ENCODE assay signal across 8 cellular contexts in genomic region chr2:148658807-148659722, GRCh38. TPM values are rescaled to one million over a fixed set of nuclear protein-coding genes. Genes with fewer than 3 reads are reported as not detected.
DNase-seq lines count a peak whose midpoint lies in the region; ATAC-seq and TF ChIP-seq lines count a peak whose summit lies in the region.

No MANE protein-coding gene starts in this region.

- no peaks in the 10 kb centered on the region for H3K9me3 Mint-ChIP-seq in central memory CD8-positive, alpha-beta T cell

- peaks cover 87% of the 10 kb centered on the region for H4K20me1 ChIP-seq in Loucy (ENCODE audit: insufficient read depth, low read length, poor library complexity, severe bottlenecking)

- H3K23ac ChIP-seq in trophoblast cell (ENCODE audit: low read length): no peak overlapping the region

- no peaks in the 10 kb centered on the region for H3K36me3 ChIP-seq in Loucy (ENCODE audit: insufficient read depth, low read length)
- no peaks in the 10 kb centered on the region for H3K36me3 ChIP-seq in trophoblast cell (ENCODE audit: control insufficient read depth in 1 of 2, insufficient read depth in 2 of 2, low read length in 2 of 2)

- H3K4me2 ChIP-seq in Loucy (ENCODE audit: low read depth, low read length, poor library complexity, severe bottlenecking): peak overlapping the region; percentile 43
- no peak overlapping the region for H3K4me2 ChIP-seq in trophoblast cell (ENCODE audit: low read length)

- H3K4me3 ChIP-seq in Loucy (ENCODE audit: low read length, poor library complexity, severe bottlenecking) (no peak overlapping the region), trophoblast cell (ENCODE audit: low read depth, low read length) (no peak overlapping the region)

- no peak overlapping the region for H2BK120ac ChIP-seq in trophoblast cell (ENCODE audit: insufficient read depth, low read length, poor library complexity)

- H3K14ac ChIP-seq in trophoblast cell (ENCODE audit: low read length): no peak overlapping the region

- H2BK5ac ChIP-seq in trophoblast cell (ENCODE audit: low read depth, low read length, poor library complexity): no peak overlapping the region

- TF ChIP-seq CTCF in Loucy (conservative IDR thresholded peaks at IDR 0.05; ENCODE audit: low read length): no peak

- peak overlapping the region; percentile 77 for H3K27ac Mint-ChIP-seq in central memory CD8-positive, alpha-beta T cell (ENCODE audit: low read depth)

- no peak overlapping the region for H4K12ac ChIP-seq in trophoblast cell (ENCODE audit: low read depth, low read length)

- H4K8ac ChIP-seq in trophoblast cell (ENCODE audit: low read depth, low read length): no peak overlapping the region

- DNase-seq in H4 (ENCODE audit: low spot score) (peak; percentile 62), trophoblast cell (no peak), NCI-H1092 treated with DMSO at 0.1 percent for 48 hours (lab: John Stamatoyannopoulos, UW) (no peak), Right ventricle myocardium superior (no peak)
- DNase-seq in central memory CD8-positive, alpha-beta T cell (ENCODE audit: low spot score in 2 of 2): no peak
- no peak for DNase-seq in stimulated activated CD4-positive, alpha-beta T cell treated with anti-CD3 and anti-CD28 coated beads, Interleukin-4, amount 100 ng/mL, for 4 hours

- H3K9ac ChIP-seq in Loucy (ENCODE audit: low read depth, low read length, poor library complexity, severe bottlenecking) (no peak overlapping the region), trophoblast cell (ENCODE audit: low read length) (no peak overlapping the region)

- H3K4ac ChIP-seq in trophoblast cell (ENCODE audit: low read depth, low read length): no peak overlapping the region

- no peak overlapping the region for H3K27ac ChIP-seq in trophoblast cell (ENCODE audit: low read depth, low read length)

- H3K4me1 ChIP-seq in Loucy (ENCODE audit: insufficient read depth, low read length, poor library complexity, severe bottlenecking) (peaks cover 43% of the 10 kb centered on the region), trophoblast cell (ENCODE audit: control insufficient read depth in 1 of 2, insufficient read depth in 2 of 2, low read length in 2 of 2) (no peaks in the 10 kb centered on the region)

- no peak overlapping the region for H4K91ac ChIP-seq in trophoblast cell (ENCODE audit: low read depth, low read length)

- intact Hi-C loops in Right ventricle myocardium superior (cut with DNase I): loop anchor here (10.0 kb wide), 1 partner anchor 106 kb away; no protein-coding TSS in a partner anchor

- H3K79me1 ChIP-seq in trophoblast cell (ENCODE audit: low read length): no peaks in the 10 kb centered on the region

- ATAC-seq in GM18511 (IDR thresholded peaks at IDR 0.05; ENCODE audit: unreplicated experiment): peak; percentile 90
- ATAC-seq in central memory CD8-positive, alpha-beta T cell (replicated peaks; ENCODE audit: extremely low read depth, poor library complexity, severe bottlenecking): peak; percentile 89
- no peak for ATAC-seq in Right ventricle myocardium superior (ENCODE audit: poor library complexity)

- no peak overlapping the region for H2AK5ac ChIP-seq in trophoblast cell (ENCODE audit: low read length)

- H3K9me3 ChIP-seq in Loucy (ENCODE audit: insufficient read depth, low read depth, low read length) (no peaks in the 10 kb centered on the region), trophoblast cell (ENCODE audit: insufficient read depth, low read depth, low read length) (no peaks in the 10 kb centered on the region)

- no peaks in the 10 kb centered on the region for H3K27me3 ChIP-seq in Loucy (ENCODE audit: insufficient read depth, low read length, poor library complexity, severe bottlenecking)
- no peaks in the 10 kb centered on the region for H3K27me3 ChIP-seq in trophoblast cell (ENCODE audit: insufficient read depth, low read length)

- H3K9me2 ChIP-seq in Loucy (replicated peaks; ENCODE audit: low read depth, low read length): no peaks in the 10 kb centered on the region

- H3K79me2 ChIP-seq in Loucy (ENCODE audit: insufficient read depth, low read length): peaks cover 91% of the 10 kb centered on the region
- peaks cover 2% of the 10 kb centered on the region for H3K79me2 ChIP-seq in trophoblast cell (ENCODE audit: control insufficient read depth, insufficient read depth, low read length, poor library complexity)

- no peak overlapping the region for H3K18ac ChIP-seq in trophoblast cell (ENCODE audit: low read length)

- no peak overlapping the region for H2BK12ac ChIP-seq in trophoblast cell (ENCODE audit: low read length)

- no peaks in the 10 kb centered on the region for H3K27me3 Mint-ChIP-seq in central memory CD8-positive, alpha-beta T cell

- H2AFZ ChIP-seq in Loucy (ENCODE audit: low read length) (no peak overlapping the region), trophoblast cell (ENCODE audit: insufficient read depth, low read length, poor library complexity) (no peak overlapping the region)

- H3K4me1 Mint-ChIP-seq in central memory CD8-positive, alpha-beta T cell: peaks cover 64% of the 10 kb centered on the region

- H3K36me3 Mint-ChIP-seq in central memory CD8-positive, alpha-beta T cell (ENCODE audit: insufficient read depth): peaks cover 8% of the 10 kb centered on the region

- peak overlapping the region; percentile 20 for H3K4me3 Mint-ChIP-seq in central memory CD8-positive, alpha-beta T cell

- H3F3A ChIP-seq in Loucy (ENCODE audit: low read depth): 0 out of 2 replicates have a peak, but pooled peaks cover 4% of the 10 kb centered on the region

- no CpG with 5 or more reads among the region's 2 CpGs for WGBS in trophoblast cell (ENCODE audit: extremely low coverage, insufficient coverage, insufficient read length)

RNA-seq across cellular contexts. Expression of gene EPC2, which starts 14.5 kb away (rescaled TPM):
- total RNA-seq in H4 (2014; rRNA removed; shearing (Covaris generic)): 6.6 and 11.3 TPM in 2 replicates
- polyA plus RNA-seq in trophoblast cell (2013): 15.6 and 16.0 TPM in 2 replicates
- total RNA-seq in Right ventricle myocardium superior: 18.5 TPM
